Comparison of ENCODE assay signal across 6 cellular contexts in the genomic region with DNA sequence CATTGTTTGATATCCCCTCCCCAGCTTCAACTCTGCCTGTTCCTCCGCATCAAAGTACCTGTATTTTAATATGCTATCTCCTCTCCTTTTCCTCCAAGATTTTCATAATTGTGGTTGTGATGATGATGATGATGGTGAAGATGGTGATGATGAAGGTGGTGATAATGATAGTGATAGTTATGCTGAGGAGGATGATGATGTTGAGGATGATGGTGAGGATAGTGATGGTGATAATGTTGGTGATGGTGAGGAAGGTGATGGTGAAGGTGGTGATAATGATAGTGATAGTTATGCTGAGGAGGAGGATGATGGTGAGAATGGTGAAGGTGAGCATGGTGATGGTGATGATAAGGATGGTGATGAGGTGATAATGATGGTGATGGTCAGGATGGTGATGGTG. TPM values are rescaled to one million over a fixed set of nuclear protein-coding genes. Genes with fewer than 3 reads are reported as not detected.
"Had no signal": no experiment of that assay in that cellular context is flagged by ENCODE, and none has a peak within 500 bp of the region (broad histone marks: within the 10 kb centered on the region; RNA-seq: fewer than 3 reads in every experiment).

No MANE protein-coding gene starts in this region.

RNA-seq across cellular contexts. Expression of a gene that starts 42.3 kb away (rescaled TPM):
- total RNA-seq: GM23248, GM23338, H1, H7, H9, HFFc6 had no signal
- polyA plus RNA-seq: GM23248, GM23338, H1 had no signal
